8 cellular contexts compared by ENCODE assay signal in the genomic region with DNA sequence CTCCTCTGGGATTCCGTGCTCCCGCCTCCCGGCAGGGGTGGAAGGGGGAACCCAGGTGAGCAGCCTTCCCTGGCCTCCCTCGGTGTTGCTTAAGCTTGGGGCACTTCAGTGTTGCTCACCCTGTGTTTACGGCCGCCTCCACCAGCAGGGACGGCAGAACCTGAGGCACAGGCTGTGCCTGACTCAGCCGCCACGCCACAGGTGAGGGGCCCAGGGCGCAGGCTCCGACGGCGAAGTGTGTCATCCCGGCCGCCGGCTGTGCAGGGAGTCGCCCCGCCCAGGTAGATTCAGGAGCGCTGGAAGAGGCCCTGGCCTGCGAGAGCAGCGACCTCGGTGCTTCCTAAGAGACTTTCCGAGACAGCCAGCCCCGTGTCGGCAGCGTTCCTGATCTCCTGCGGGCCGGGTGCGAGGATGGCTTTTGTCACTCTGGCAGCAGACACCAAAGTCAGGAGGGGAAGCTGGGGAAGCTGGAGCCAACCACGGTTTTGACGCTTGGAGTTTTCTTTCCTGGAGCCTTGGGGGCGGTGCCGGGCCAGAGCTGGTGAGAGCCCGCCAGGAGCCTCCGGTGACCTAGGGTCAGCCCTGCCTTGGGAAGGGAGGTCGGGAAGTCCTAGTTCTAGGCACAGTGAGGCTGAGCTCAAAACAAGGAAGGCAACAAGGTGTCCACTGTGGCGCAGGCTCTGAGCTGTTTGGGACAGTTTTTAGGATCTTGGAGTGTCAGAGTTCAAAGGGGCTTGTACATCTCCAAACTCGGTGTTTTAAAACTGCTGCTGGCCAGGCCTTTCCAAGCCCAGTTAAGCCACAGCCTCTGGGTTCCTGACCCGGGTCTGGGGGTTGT. TPM values are rescaled to one million over a fixed set of nuclear protein-coding genes. Genes with fewer than 3 reads are reported as not detected.
DNase-seq lines count a peak whose midpoint lies in the region; ATAC-seq and TF ChIP-seq lines count a peak whose summit lies in the region.

No MANE protein-coding gene starts in this region.

- peaks cover 11% of the 10 kb centered on the region for H3K27me3 Mint-ChIP-seq in GM23338 (ENCODE audit: insufficient read depth, low read depth, poor library complexity)

- H3K9me3 Mint-ChIP-seq in GM23338 = no peaks in the 10 kb centered on the region

- peak; percentile 72 for DNase-seq in GM23338 (ENCODE audit: low spot score)
- DNase-seq in PC-9 = peak; percentile 92 to 93
- no peak for DNase-seq in adipocyte (ENCODE audit: low read depth)
- peak; percentile 76 for DNase-seq in left lobe of liver (ENCODE audit: low spot score)
- peak; percentile 64 to 68 for DNase-seq in stimulated activated CD8-positive, alpha-beta memory T cell treated with anti-CD3 and anti-CD28 coated beads, Interleukin-2, amount 100 ng/mL, for 48 hours (ENCODE audit: low read depth in 2 of 2)
- no peak for DNase-seq in NCI-H1105 treated with DMSO at 0.1 percent for 48 hours (lab: John Stamatoyannopoulos, UW)
- DNase-seq in putamen (ENCODE audit: low spot score) = no peak

- CTCF ChIA-PET in PC-9 (lab: Charles Lee) = interaction anchor here (0.9 to 2.0 kb wide), 3 partner anchors 26 to 261 kb away, joined by 3 to 5 read pairs (median 3); no protein-coding TSS in a partner anchor

- POLR2A ChIA-PET in PC-9 (lab: Charles Lee; ENCODE audit: unreplicated experiment) = interaction anchor here (0.7 kb wide), 1 partner anchor 260 kb away, joined by 3 read pairs; no protein-coding TSS in a partner anchor

- peaks cover 48% of the 10 kb centered on the region for H4K20me1 ChIP-seq in GM23338 (replicated peaks; ENCODE audit: insufficient read depth)
- H4K20me1 ChIP-seq in PC-9 (ENCODE audit: insufficient read depth) = peaks cover 59% of the 10 kb centered on the region

- 0 out of 2 replicates have a peak overlapping the region, but pooled peaks have one; percentile 59 for H3K27ac ChIP-seq in GM23338 (ENCODE audit: low read depth)
- H3K27ac ChIP-seq in PC-9 = peak overlapping the region; percentile 58

- peaks cover 18% of the 10 kb centered on the region; the same call in 2 of the 3 replicates for H3K36me3 Mint-ChIP-seq in GM23338 (ENCODE audit: low read depth)

- H3F3A ChIP-seq in GM23338 (replicated peaks; ENCODE audit: low read depth) (peaks cover 12% of the 10 kb centered on the region), PC-9 (ENCODE audit: insufficient read depth, low read depth) (peaks cover 23% of the 10 kb centered on the region)

- ATAC-seq in GM23338 = peak; percentile 5
- ATAC-seq in left lobe of liver = peak; percentile 3
- ATAC-seq in HG02678 (IDR thresholded peaks at IDR 0.05; ENCODE audit: unreplicated experiment) = no peak

- peaks cover 34% of the 10 kb centered on the region for H3K4me1 ChIP-seq in GM23338 (ENCODE audit: insufficient read depth)
- H3K4me1 ChIP-seq in PC-9 (replicated peaks; ENCODE audit: insufficient read depth) = peaks cover 24% of the 10 kb centered on the region
- H3K4me1 ChIP-seq in adipocyte (ENCODE audit: control insufficient read depth, insufficient read depth, low read length) = peaks cover 34% of the 10 kb centered on the region

- TF ChIP-seq CTCF in GM23338 (conservative IDR thresholded peaks at IDR 0.05; ENCODE audit: low read depth in 2 of 2) = no peak
- TF ChIP-seq CTCF in PC-9 (conservative IDR thresholded peaks at IDR 0.05) = no peak

- H3K27me3 ChIP-seq in GM23338 (ENCODE audit: insufficient read depth) (no peaks in the 10 kb centered on the region), PC-9 (ENCODE audit: insufficient read depth, low read depth) (no peaks in the 10 kb centered on the region), adipocyte (replicated peaks; ENCODE audit: control insufficient read depth, insufficient read depth, low read length) (no peaks in the 10 kb centered on the region)

- TSS peak; percentile 10 for BruUV-seq in PC-9 (replicated peaks; lab: Mats Ljungman, UMichigan)

- peak overlapping the region; percentile 98 for H3K4me2 ChIP-seq in GM23338
- peak overlapping the region; percentile 98 for H3K4me2 ChIP-seq in PC-9

- no peaks in the 10 kb centered on the region for H3K9me3 ChIP-seq in PC-9 (ENCODE audit: insufficient read depth, low read depth)
- no peaks in the 10 kb centered on the region for H3K9me3 ChIP-seq in adipocyte (ENCODE audit: control insufficient read depth, low read length)

- H3K27ac Mint-ChIP-seq in GM23338 = no peak overlapping the region

- peak overlapping the region; percentile 76 for H3K4me3 Mint-ChIP-seq in GM23338

- peaks cover 68% of the 10 kb centered on the region for H3K79me2 ChIP-seq in GM23338 (replicated peaks; ENCODE audit: insufficient read depth)
- H3K79me2 ChIP-seq in PC-9 (ENCODE audit: low read depth) = peaks cover 68% of the 10 kb centered on the region

- H3K36me3 ChIP-seq in GM23338 (ENCODE audit: insufficient read depth) (no peaks in the 10 kb centered on the region), PC-9 (ENCODE audit: low read depth) (0 out of 2 replicates have a peak, but pooled peaks cover 6% of the 10 kb centered on the region), adipocyte (ENCODE audit: control insufficient read depth, insufficient read depth, low read length, severe bottlenecking) (peaks cover 5% of the 10 kb centered on the region)

- H3K4me3 ChIP-seq in GM23338 (peak overlapping the region; percentile 84), PC-9 (peak overlapping the region; percentile 88), adipocyte (ENCODE audit: low read length) (peak overlapping the region; percentile 5)

- no peak overlapping the region for H2AFZ ChIP-seq in GM23338
- H2AFZ ChIP-seq in PC-9 = peak overlapping the region; percentile 68

- H3K9ac ChIP-seq in adipocyte (ENCODE audit: low read length) = peak overlapping the region; percentile 45

- H3K9me2 ChIP-seq in GM23338 (ENCODE audit: insufficient read depth) (no peaks in the 10 kb centered on the region), PC-9 (ENCODE audit: insufficient read depth) (no peaks in the 10 kb centered on the region)

- H3K4me1 Mint-ChIP-seq in GM23338 = peaks cover 46% of the 10 kb centered on the region

- intact Hi-C loops in PC-9 (cut with micrococcal nuclease; ENCODE audit: unreplicated experiment) = no loop called here

TF ChIP-seq in GM23338, 12 proteins besides CTCF, POLR2A, EP300 and RAD21:
- TF ChIP-seq EZH2phosphoT487 (IDR thresholded peaks at IDR 0.05; ENCODE audit: unreplicated experiment) = no peak

RNA-seq across cellular contexts. Expression of gene GSE1, which starts 2.1 kb away (rescaled TPM):
- 118 and 135 TPM in 2 replicates for total RNA-seq in GM23338 (2014; rRNA removed; shearing (Covaris generic))
- polyA plus RNA-seq in GM23338 (2016; fragmentation: Nextera tagmentation; extraction: Ambion mirVana) = 32.4 and 34.0 TPM in 2 replicates
- total RNA-seq in PC-9 (2021) (60.0 and 83.5 TPM in 2 replicates), left lobe of liver (38.3 TPM)

Comparison
In these comparisons a context has a peak if more than half of its experiments do, and no peak if none do; other contexts are left out.
1. DNase-seq: peak in GM23338 (single experiment), PC-9 (2 of 2), left lobe of liver (single experiment) and stimulated activated CD8-positive, alpha-beta memory T cell treated with anti-CD3 and anti-CD28 coated beads, Interleukin-2, amount 100 ng/mL, for 48 hours (2 of 2); none in adipocyte (single experiment), NCI-H1105 treated with DMSO at 0.1 percent for 48 hours (single experiment) and putamen (single experiment).
2. H3K4me3 ChIP-seq: peak in every context shown above with its lines; median percentile 88 in PC-9; 84 in GM23338; 5 in adipocyte.